Comparison of ENCODE assay signal across 24 cellular contexts in genomic region chr1:119353851-119354250, GRCh38. TPM values are rescaled to one million over a fixed set of nuclear protein-coding genes. Genes with fewer than 3 reads are reported as not detected.
A peak's percentile ranks its signal among the peaks of the same experiment; 100 is the strongest.
DNase-seq lines count a peak whose midpoint lies in the region; ATAC-seq, FAIRE-seq and TF ChIP-seq lines count a peak whose summit lies in the region.
"Had no signal": no experiment of that assay in that cellular context is flagged by ENCODE, and none has a peak within 500 bp of the region (broad histone marks: within the 10 kb centered on the region; RNA-seq: fewer than 3 reads in every experiment).

No MANE protein-coding gene starts in this region.

- peak overlapping the region; percentile 33 for H3K27ac Mint-ChIP-seq in nephron progenitor cell
- no peak overlapping the region for H3K27ac Mint-ChIP-seq in glutamatergic neuron (ENCODE audit: unreplicated experiment)
- H3K27ac Mint-ChIP-seq: CD14-positive monocyte; CD4-positive, alpha-beta T cell; CD8-positive, alpha-beta memory T cell; H9 had no signal

- peaks cover 2% of the 10 kb centered on the region for H3K27me3 Mint-ChIP-seq in nephron progenitor cell (ENCODE audit: low read depth, poor library complexity)
- H3K27me3 Mint-ChIP-seq in glutamatergic neuron (ENCODE audit: unreplicated experiment): no peaks in the 10 kb centered on the region

- H3K36me3 ChIP-seq in esophagus muscularis mucosa: no peaks in the 10 kb centered on the region
- H3K36me3 ChIP-seq: BE2C; BLaER1 treated with 17β-estradiol and CSF1 and Interleukin-3, amounts not matched to agents 10 nM and 100 nM had no signal

- intact Hi-C loops in esophagus muscularis mucosa (cut with DNase I): no loop called here

- H3K27ac ChIP-seq in esophagus muscularis mucosa (replicated peaks in 1 of 4): no peak overlapping the region

- no peaks in the 10 kb centered on the region for H3K4me1 ChIP-seq in esophagus muscularis mucosa
- H3K4me1 ChIP-seq: BE2C had no signal

- ATAC-seq in GM21825 (IDR thresholded peaks at IDR 0.05; ENCODE audit: unreplicated experiment): no peak
- ATAC-seq: GM12878, HCT116 had no signal

- H3K9me3 Mint-ChIP-seq in nephron progenitor cell: peaks cover 17% of the 10 kb centered on the region
- H3K9me3 Mint-ChIP-seq in glutamatergic neuron (ENCODE audit: unreplicated experiment): peaks cover 4% of the 10 kb centered on the region
- H3K9me3 Mint-ChIP-seq: CD4-positive, alpha-beta T cell had no signal

- DNase-seq in GM12892 (ENCODE audit: insufficient read length) (no peak), esophagus muscularis mucosa (ENCODE audit: extremely low spot score) (peak; percentile 31), nephron progenitor cell (no peak), glutamatergic neuron (no peak), NCI-H748 (lab: John Stamatoyannopoulos, UW; ENCODE audit: unreplicated experiment) (no peak)
- DNase-seq: AML-193; BE2C; CD4-positive, alpha-beta T cell; CD8-positive, alpha-beta memory T cell; DMS 273 treated with DMSO at 0.1 percent for 48 hours; DMS79; EL; GDM1; H9 had no signal

- H3K4me3 Mint-ChIP-seq in nephron progenitor cell (no peak overlapping the region), glutamatergic neuron (ENCODE audit: unreplicated experiment) (no peak overlapping the region)
- H3K4me3 Mint-ChIP-seq: CD14-positive monocyte; CD4-positive, alpha-beta T cell; CD8-positive, alpha-beta memory T cell; H9 had no signal

- no peak overlapping the region for H3K4me3 ChIP-seq in esophagus muscularis mucosa
- H3K4me3 ChIP-seq: BLaER1 treated with 17β-estradiol and CSF1 and Interleukin-3, amounts not matched to agents 10 nM and 100 nM; GM12878 had no signal

- no peaks in the 10 kb centered on the region for H3K9me3 ChIP-seq in esophagus muscularis mucosa
- H3K9me3 ChIP-seq: BE2C had no signal

- peak; percentile 27 for FAIRE-seq in GM12892 (lab: Jason Lieb, UNC)
- FAIRE-seq: D721Med, GM12878, GM18507 had no signal

- TF ChIP-seq POLR2A in GM12892 (IDR thresholded peaks at IDR 0.05; ENCODE audit: low read depth, low read length) (no peak), esophagus muscularis mucosa (IDR thresholded peaks at IDR 0.05; ENCODE audit: low read depth) (no peak)

- TF ChIP-seq EP300 in esophagus muscularis mucosa (IDR thresholded peaks at IDR 0.05): no peak

- 79% methylated on average over 3 of the region's 3 CpGs for WGBS in esophagus muscularis mucosa

- H3K4me1 Mint-ChIP-seq in nephron progenitor cell: peaks cover 13% of the 10 kb centered on the region
- no peaks in the 10 kb centered on the region for H3K4me1 Mint-ChIP-seq in glutamatergic neuron (ENCODE audit: low read depth, unreplicated experiment)
- H3K4me1 Mint-ChIP-seq: CD14-positive monocyte had no signal

- H3K27me3 ChIP-seq in esophagus muscularis mucosa: no peaks in the 10 kb centered on the region
- H3K27me3 ChIP-seq: BE2C; BLaER1 treated with 17β-estradiol and CSF1 and Interleukin-3, amounts not matched to agents 10 nM and 100 nM had no signal

- TF ChIP-seq CTCF in esophagus muscularis mucosa (IDR thresholded peaks at IDR 0.05) (no peak), nephron progenitor cell (IDR thresholded peaks at IDR 0.05) (no peak), glutamatergic neuron (IDR thresholded peaks at IDR 0.05; ENCODE audit: partially characterized antibody, unreplicated experiment) (no peak)

- H3K36me3 Mint-ChIP-seq in nephron progenitor cell (ENCODE audit: low read depth) (no peaks in the 10 kb centered on the region), glutamatergic neuron (ENCODE audit: unreplicated experiment) (peaks cover 6% of the 10 kb centered on the region)
- H3K36me3 Mint-ChIP-seq: CD14-positive monocyte; CD8-positive, alpha-beta memory T cell had no signal

RNA-seq across cellular contexts. Expression of gene HAO2, which starts 14.7 kb away (rescaled TPM):
- not detected for polyA plus RNA-seq in GM12892 (2012; ENCODE audit: missing spikeins)
- total RNA-seq in esophagus muscularis mucosa: under 1 TPM in 1 of 4 donors, not detected in 3; 0.32 TPM
- not detected for total RNA-seq in glutamatergic neuron (ENCODE audit: unreplicated experiment)
- total RNA-seq: A172; A673; CD4-positive, alpha-beta T cell; CD8-positive, alpha-beta memory T cell; GM12878; H4 had no signal
- polyA plus RNA-seq: CD14-positive monocyte; CD8-positive, alpha-beta memory T cell; GM12878 had no signal
